Comparison of ENCODE assay signal across 15 cellular contexts in the genomic region with DNA sequence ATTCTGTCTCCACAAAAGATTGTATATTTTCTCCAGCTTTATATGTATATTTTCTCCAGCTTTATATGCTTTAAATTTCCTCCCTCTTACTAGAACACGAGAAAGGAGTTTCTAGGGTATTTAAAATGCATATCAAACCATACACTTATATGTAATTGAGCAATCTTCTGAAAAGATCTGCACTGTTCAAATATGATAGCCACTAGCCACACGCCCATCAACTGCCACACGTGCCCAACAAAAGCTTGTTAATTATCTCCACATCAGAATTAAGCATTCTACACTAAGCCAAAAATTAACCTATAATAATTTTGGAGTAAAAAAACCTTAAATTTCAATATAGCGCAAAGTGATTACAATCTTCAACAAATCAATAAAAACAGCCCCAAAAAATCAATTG. TPM values are rescaled to one million over a fixed set of nuclear protein-coding genes. Genes with fewer than 3 reads are reported as not detected.
DNase-seq lines count a peak whose midpoint lies in the region; ATAC-seq, FAIRE-seq and TF ChIP-seq lines count a peak whose summit lies in the region.
"Had no signal": no experiment of that assay in that cellular context is flagged by ENCODE, and none has a peak within 500 bp of the region (broad histone marks: within the 10 kb centered on the region; RNA-seq: fewer than 3 reads in every experiment).

No MANE protein-coding gene starts in this region.

- H4K20me1 ChIP-seq in K562 (replicated peaks; ENCODE audit: control insufficient read depth, insufficient read depth, low read length) = no peaks in the 10 kb centered on the region
- H4K20me1 ChIP-seq: BLaER1 treated with 17β-estradiol and CSF1 and Interleukin-3, amounts not matched to agents 10 nM and 100 nM had no signal

- H3K4me1 ChIP-seq in K562 (replicated peaks in 1 of 2; ENCODE audit: control insufficient read depth in 2 of 2, insufficient read depth in 2 of 2, low read length in 2 of 2) = peaks cover 0 to 16% of the 10 kb centered on the region in 2 experiments; a peak in 3 of 5 replicates
- H3K4me1 ChIP-seq: BLaER1 treated with 17β-estradiol and CSF1 and Interleukin-3, amounts not matched to agents 10 nM and 100 nM had no signal

- peaks cover 37% of the 10 kb centered on the region for H3K9me3 Mint-ChIP-seq in nephron progenitor cell
- no peaks in the 10 kb centered on the region for H3K9me3 Mint-ChIP-seq in stimulated activated effector memory CD8-positive, alpha-beta T cell treated with anti-CD3 and anti-CD28 coated beads, Interleukin-12 subunit alpha, Interleukin-12 subunit beta, amount 100 ng/mL, for 72 hours

- no peak overlapping the region for H3K4me3 ChIP-seq in K562
- H3K4me3 ChIP-seq: BLaER1 treated with 17β-estradiol and CSF1 and Interleukin-3, amounts not matched to agents 10 nM and 100 nM; GM23338 had no signal

- in situ Hi-C loops in K562 (cut with MboI) = no loop called here

- H3K4me2 ChIP-seq in K562 (ENCODE audit: insufficient read depth, low read length) = no peak overlapping the region
- H3K4me2 ChIP-seq: BLaER1 treated with 17β-estradiol and CSF1 and Interleukin-3, amounts not matched to agents 10 nM and 100 nM; GM23338 had no signal

- H3K36me3 Mint-ChIP-seq in nephron progenitor cell (ENCODE audit: low read depth) = peaks cover 41% of the 10 kb centered on the region
- H3K36me3 Mint-ChIP-seq in stimulated activated effector memory CD8-positive, alpha-beta T cell treated with anti-CD3 and anti-CD28 coated beads, Interleukin-12 subunit alpha, Interleukin-12 subunit beta, amount 100 ng/mL, for 72 hours = no peaks in the 10 kb centered on the region
- H3K36me3 Mint-ChIP-seq: CD8-positive, alpha-beta T cell had no signal

- H3K9me1 ChIP-seq in K562 (ENCODE audit: control insufficient read depth, insufficient read depth, low read length) = no peaks in the 10 kb centered on the region

- DNase-seq in HUDEP-2 (lab: John Stamatoyannopoulos, UW; ENCODE audit: unreplicated experiment in 76 of 76) (peak in 64 of 76 experiments; percentile 9 to 83 (median 48)), NCI-H748 (lab: John Stamatoyannopoulos, UW; ENCODE audit: unreplicated experiment) (peak; percentile 38), K562 (ENCODE audit: extremely low read depth in 1 of 4, low spot score in 3 of 4) (peak in 2 of 4 experiments; percentile 20 to 22), nephron progenitor cell (no peak), islet precursor cell (no peak)
- DNase-seq in stimulated activated effector memory CD8-positive, alpha-beta T cell treated with anti-CD3 and anti-CD28 coated beads, Interleukin-12 subunit alpha, Interleukin-12 subunit beta, amount 100 ng/mL, for 72 hours (ENCODE audit: low spot score in 2 of 2) = no peak
- DNase-seq in stimulated activated CD4-positive, alpha-beta T cell treated with anti-CD3 and anti-CD28 coated beads, Interleukin-4, amount 100 ng/mL, for 24 hours = no peak
- DNase-seq: Calu3; CD8-positive, alpha-beta T cell; DMS53; GDM1; HCEC 1CT had no signal

- H3K27ac ChIP-seq in K562 (ENCODE audit: extremely low read depth, low read depth, low read length) = peak overlapping the region; percentile 32; the same call in 2 of the 3 replicates
- H3K27ac ChIP-seq: BLaER1 treated with 17β-estradiol and CSF1 and Interleukin-3, amounts not matched to agents 10 nM and 100 nM had no signal

- H3K36me3 ChIP-seq in K562 (ENCODE audit: control insufficient read depth, insufficient read depth, low read length) = 0 out of 3 replicates have a peak, but pooled peaks cover 3% of the 10 kb centered on the region
- H3K36me3 ChIP-seq: BLaER1 treated with 17β-estradiol and CSF1 and Interleukin-3, amounts not matched to agents 10 nM and 100 nM had no signal

- no peaks in the 10 kb centered on the region for H3K27me3 Mint-ChIP-seq in nephron progenitor cell (ENCODE audit: low read depth, poor library complexity)

- H3K9ac ChIP-seq in K562 (ENCODE audit: insufficient read depth in 1 of 2, low read depth in 2 of 2, low read length in 2 of 2) = peak overlapping the region in 1 of 2 experiments; percentile 25; a peak in 1 of 4 replicates
- H3K9ac ChIP-seq: BLaER1 treated with 17β-estradiol and CSF1 and Interleukin-3, amounts not matched to agents 10 nM and 100 nM had no signal

- TF ChIP-seq POLR2A in K562 (conservative IDR thresholded peaks at IDR 0.05) = no peak

- no peaks in the 10 kb centered on the region for H3K27me3 ChIP-seq in K562 (ENCODE audit: control insufficient read depth in 2 of 2, insufficient read depth in 2 of 2, low read length in 2 of 2)
- H3K27me3 ChIP-seq: BLaER1 treated with 17β-estradiol and CSF1 and Interleukin-3, amounts not matched to agents 10 nM and 100 nM had no signal

- CTCF ChIA-PET in K562 (lab: Yijun Ruan, JAX; ENCODE audit: low intra/inter-chr PET ratio) = interaction anchor here (0.8 kb wide), 1 partner anchor 145 kb away, joined by 3 read pairs; no protein-coding TSS in a partner anchor

- no peak for TF ChIP-seq CTCF in K562 (IDR thresholded peaks at IDR 0.05 in 2 of 3, conservative IDR thresholded peaks at IDR 0.05 in 1 of 3; ENCODE audit: insufficient read depth in 2 of 3, low read depth in 1 of 3, low read length in 3 of 3)
- no peak for TF ChIP-seq CTCF in nephron progenitor cell (IDR thresholded peaks at IDR 0.05)

- H3K27ac Mint-ChIP-seq in nephron progenitor cell = peak overlapping the region; percentile 18
- no peak overlapping the region for H3K27ac Mint-ChIP-seq in stimulated activated effector memory CD8-positive, alpha-beta T cell treated with anti-CD3 and anti-CD28 coated beads, Interleukin-12 subunit alpha, Interleukin-12 subunit beta, amount 100 ng/mL, for 72 hours
- H3K27ac Mint-ChIP-seq: B cell; CD8-positive, alpha-beta T cell; GM23338 had no signal

- no peak overlapping the region for H2AFZ ChIP-seq in K562 (ENCODE audit: low read depth, low read length)
- H2AFZ ChIP-seq: GM23338 had no signal

- no TSS peak for BruUV-seq in K562 (replicated peaks; lab: Mats Ljungman, UMichigan)

- 0 out of 3 replicates have a peak, but pooled peaks have one; percentile 26 for ATAC-seq in K562
- no peak for ATAC-seq in stimulated activated effector memory CD8-positive, alpha-beta T cell treated with anti-CD3 and anti-CD28 coated beads, Interleukin-12 subunit alpha, Interleukin-12 subunit beta, amount 100 ng/mL, for 72 hours
- ATAC-seq: CD8-positive, alpha-beta T cell; GM23338 had no signal

- H3K4me1 Mint-ChIP-seq in nephron progenitor cell = no peaks in the 10 kb centered on the region
- no peaks in the 10 kb centered on the region for H3K4me1 Mint-ChIP-seq in stimulated activated effector memory CD8-positive, alpha-beta T cell treated with anti-CD3 and anti-CD28 coated beads, Interleukin-12 subunit alpha, Interleukin-12 subunit beta, amount 100 ng/mL, for 72 hours
- H3K4me1 Mint-ChIP-seq: B cell, GM23338 had no signal

- no peaks in the 10 kb centered on the region for H3K9me3 ChIP-seq in K562 (replicated peaks; ENCODE audit: control insufficient read depth, insufficient read depth, low read depth, low read length)

- no peak for TF ChIP-seq RAD21 in K562 (CRISPR knock-in tag; conservative IDR thresholded peaks at IDR 0.05 in 1 of 2, IDR thresholded peaks at IDR 0.05 in 1 of 2)

- POLR2A ChIA-PET in K562 (lab: Yijun Ruan, JAX) = interaction anchor here (1.2 to 1.6 kb wide), 3 partner anchors 12 to 23 kb away, joined by 4 to 6 read pairs (median 5); no protein-coding TSS in a partner anchor

- intact Hi-C loops in K562 (cut with micrococcal nuclease) = no loop called here

- peaks cover 70% of the 10 kb centered on the region for H3K79me2 ChIP-seq in K562 (ENCODE audit: control insufficient read depth, insufficient read depth, low read length)

- FAIRE-seq in K562 (lab: Jason Lieb, UNC) = no peak

- peak; percentile 67 for TF ChIP-seq EP300 in K562 (IDR thresholded peaks at IDR 0.05; ENCODE audit: low read length)

- H3K4me3 Mint-ChIP-seq in nephron progenitor cell = no peak overlapping the region
- H3K4me3 Mint-ChIP-seq in stimulated activated effector memory CD8-positive, alpha-beta T cell treated with anti-CD3 and anti-CD28 coated beads, Interleukin-12 subunit alpha, Interleukin-12 subunit beta, amount 100 ng/mL, for 72 hours = no peak overlapping the region
- H3K4me3 Mint-ChIP-seq: B cell; CD8-positive, alpha-beta T cell; GM23338 had no signal

- 23% methylated on average over 4 of the region's 4 CpGs for WGBS in K562 (ENCODE audit: insufficient coverage, low coverage, missing lambda C conversion rate)

TF ChIP-seq in K562, 482 proteins besides CTCF, POLR2A, EP300 and RAD21 (continues in another document):
- TF ChIP-seq TAL1 (IDR thresholded peaks at IDR 0.05) = peak; percentile 58
- TF ChIP-seq, protein P1, sequence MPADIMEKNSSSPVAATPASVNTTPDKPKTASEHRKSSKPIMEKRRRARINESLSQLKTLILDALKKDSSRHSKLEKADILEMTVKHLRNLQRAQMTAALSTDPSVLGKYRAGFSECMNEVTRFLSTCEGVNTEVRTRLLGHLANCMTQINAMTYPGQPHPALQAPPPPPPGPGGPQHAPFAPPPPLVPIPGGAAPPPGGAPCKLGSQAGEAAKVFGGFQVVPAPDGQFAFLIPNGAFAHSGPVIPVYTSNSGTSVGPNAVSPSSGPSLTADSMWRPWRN (IDR thresholded peaks at IDR 0.05; ENCODE audit: low read depth) = peak; percentile 100
- TF ChIP-seq SREBF2 (CRISPR knock-in tag; IDR thresholded peaks at IDR 0.05) = no peak
- TF ChIP-seq BHLHE40 (IDR thresholded peaks at IDR 0.05; ENCODE audit: low read length) = peak; percentile 78

RNA-seq across cellular contexts. Expression of a gene that starts 37.9 kb away (rescaled TPM):
- total RNA-seq in K562 (2011; cell fraction: chromatin; rRNA removed; ENCODE audit: low replicate concordance) = 112 and 313 TPM in 2 replicates
- 47.4 and 65.8 TPM in 2 replicates for total RNA-seq in K562 (2011; cell fraction: nucleolus; rRNA removed)
- total RNA-seq in K562 (2011; cell fraction: nucleoplasm; rRNA removed) = 143 and 203 TPM in 2 replicates
- total RNA-seq in K562 (2014; rRNA removed) (19.2 and 22.8 TPM in 2 replicates), K562 (2014; rRNA removed; fragmentation: Illumina TruSeq; extraction: Trizol) (48.9 and 54.3 TPM in 2 replicates), K562 (2015; rRNA removed; fragmentation: Illumina TruSeq; extraction: Trizol) (26.1 and 27.9 TPM in 2 replicates), K562 (2021) (42.8 and 44.6 TPM in 2 replicates)
- polyA plus RNA-seq in K562 (2011; rRNA removed) (101 and 122 TPM in 2 replicates), K562 (2014; fragmentation: Illumina TruSeq; extraction: Trizol) (43.9 and 44.4 TPM in 2 replicates), K562 (2014; fragmentation: Nextera tagmentation; extraction: Ambion mirVana) (10 to 100 TPM in 1 of 2 experiments, 1 to 10 TPM in 1; 8.4 to 11.2 TPM), K562 (2014; rRNA removed) (27.6 and 31.1 TPM in 2 replicates)
- polyA plus RNA-seq in K562 (2011; cell fraction: cytosol; rRNA removed) = 18.7 and 42.5 TPM in 2 replicates
- polyA plus RNA-seq in K562 (2011; cell fraction: nucleus; rRNA removed) = 251 and 267 TPM in 2 replicates
- 19.2 and 19.7 TPM in 2 replicates for polyA plus RNA-seq in K562 (2012)
- 107 and 132 TPM in 2 replicates for polyA minus RNA-seq in K562 (2011; rRNA and poly(A)+ RNA removed)
- 31.1 and 32.9 TPM in 2 replicates for polyA minus RNA-seq in K562 (2011; cell fraction: cytosol; rRNA and poly(A)+ RNA removed)
- polyA minus RNA-seq in K562 (2011; cell fraction: nucleus; rRNA and poly(A)+ RNA removed) = 59.0 and 76.9 TPM in 2 replicates

Comparison
In these comparisons a context has a peak if more than half of its experiments do, and no peak if none do; other contexts are left out.
1. DNase-seq: peak in HUDEP-2 (64 of 76) and NCI-H748 (single experiment); none in nephron progenitor cell (single experiment), stimulated activated effector memory CD8-positive, alpha-beta T cell treated with anti-CD3 and anti-CD28 coated beads, Interleukin-12 subunit alpha, Interleukin-12 subunit beta, amount 100 ng/mL, for 72 hours (0 of 2), islet precursor cell (single experiment) and stimulated activated CD4-positive, alpha-beta T cell treated with anti-CD3 and anti-CD28 coated beads, Interleukin-4, amount 100 ng/mL, for 24 hours (single experiment).